16 cellular contexts compared by ENCODE assay signal in genomic region chr18:69980982-69981804, GRCh38. TPM values are rescaled to one million over a fixed set of nuclear protein-coding genes. Genes with fewer than 3 reads are reported as not detected.
A peak's percentile ranks its signal among the peaks of the same experiment; 100 is the strongest.
DNase-seq lines count a peak whose midpoint lies in the region; ATAC-seq, FAIRE-seq and TF ChIP-seq lines count a peak whose summit lies in the region.
"Had no signal": no experiment of that assay in that cellular context is flagged by ENCODE, and none has a peak within 500 bp of the region (broad histone marks: within the 10 kb centered on the region; RNA-seq: fewer than 3 reads in every experiment).

No MANE protein-coding gene starts in this region.

- no peak for TF ChIP-seq RAD21 in GM12878 (IDR thresholded peaks at IDR 0.05; ENCODE audit: insufficient read depth, low read depth, low read length)

- H3K27ac ChIP-seq in KOPT-K1 (ENCODE audit: low read depth, low read length, poor library complexity, severe bottlenecking) (peak overlapping the region; percentile 27), GM12878 (ENCODE audit: control insufficient read depth, insufficient read depth) (peak overlapping the region; percentile 72)
- H3K27ac ChIP-seq: C4-2B, lower lobe of right lung, neural progenitor cell had no signal

- intact Hi-C loops in GM12878 (cut with micrococcal nuclease; ENCODE audit: unreplicated experiment) = no loop called here

- ATAC-seq in GM18511 (IDR thresholded peaks at IDR 0.05; ENCODE audit: unreplicated experiment) = peak; percentile 30
- ATAC-seq in GM12878 = peak; percentile 54
- ATAC-seq in HG03280 (IDR thresholded peaks at IDR 0.05; ENCODE audit: unreplicated experiment) = no peak
- ATAC-seq in left lobe of liver = no peak
- ATAC-seq: lower lobe of right lung, right cardiac atrium had no signal

- POLR2A ChIA-PET in GM12878 (lab: Charles Lee) = interaction anchor here (1.2 kb wide), 1 partner anchor 20 kb away, joined by 3 read pairs; no protein-coding TSS in a partner anchor

- TSS peak; percentile 31 for BruUV-seq in GM12878 (replicated peaks; lab: Mats Ljungman, UMichigan)

- H3K4me1 ChIP-seq in GM12878 (ENCODE audit: control insufficient read depth, insufficient read depth, low read length) = peaks cover 38% of the 10 kb centered on the region
- H3K4me1 ChIP-seq: lower lobe of right lung had no signal

- no peak overlapping the region; the same call in 1 of the 2 replicates for H3K9ac ChIP-seq in GM12878 (ENCODE audit: control insufficient read depth, insufficient read depth, low read length)
- H3K9ac ChIP-seq: neural progenitor cell had no signal

- H3K79me2 ChIP-seq in GM12878 (ENCODE audit: control insufficient read depth, insufficient read depth, low read length) = no peaks in the 10 kb centered on the region

- in situ Hi-C loops in GM12878 (cut with MboI) = no loop called here

- no peak for TF ChIP-seq POLR2A in GM12878 (IDR thresholded peaks at IDR 0.05; ENCODE audit: low read depth, low read length)

- CTCF ChIA-PET in GM12878 (lab: Yijun Ruan, JAX) = interaction anchor here (0.8 to 1.7 kb wide), 2 partner anchors 19 to 63 kb away, joined by 3 to 4 read pairs; no protein-coding TSS in a partner anchor

- RAD21 ChIA-PET in GM12878 (lab: Charles Lee; ENCODE audit: unreplicated experiment) = interaction anchor here (0.6 to 1.5 kb wide), 6 partner anchors 20 to 307 kb away, joined by 3 to 4 read pairs (median 4); no protein-coding TSS in a partner anchor

- H3K27me3 ChIP-seq in GM12878 (replicated peaks in 1 of 2; ENCODE audit: control insufficient read depth in 2 of 2, insufficient read depth in 2 of 2, low read length in 1 of 2) = no peaks in the 10 kb centered on the region
- H3K27me3 ChIP-seq: neural progenitor cell had no signal

- 43% methylated on average over 3 of the region's 3 CpGs for WGBS in GM12878 (ENCODE audit: insufficient coverage, insufficient replicate concordance, low lambda C conversion rate, missing lambda C conversion rate)

- H3K9me3 ChIP-seq in KOPT-K1 (ENCODE audit: insufficient read depth, low read length, poor library complexity, severe bottlenecking) (peaks cover 16% of the 10 kb centered on the region), GM12878 (replicated peaks; ENCODE audit: control insufficient read depth, insufficient read depth, low read length) (peaks cover 9% of the 10 kb centered on the region; the same call in 2 of the 3 replicates)

- no peaks in the 10 kb centered on the region for H4K20me1 ChIP-seq in GM12878 (ENCODE audit: control insufficient read depth, insufficient read depth)

- H3K4me3 ChIP-seq in GM12865 (ENCODE audit: low read depth, low read length) = peak overlapping the region; percentile 9; the same call in 1 of the 2 replicates
- H3K4me3 ChIP-seq in GM12878 = no peak overlapping the region
- H3K4me3 ChIP-seq: lower lobe of right lung, neural progenitor cell had no signal

- SMC1A ChIA-PET in GM12878 (lab: Charles Lee; ENCODE audit: uncharacterized antibody, unreplicated experiment) = interaction anchor here (0.6 to 2.2 kb wide), 16 partner anchors 10 to 98 kb away, joined by 3 to 6 read pairs (median 3); no protein-coding TSS in a partner anchor

- H2AFZ ChIP-seq in GM12878 (ENCODE audit: control insufficient read depth, low read depth, low read length) = no peak overlapping the region
- H2AFZ ChIP-seq: neural progenitor cell had no signal

- 0 out of 4 replicates have a peak, but pooled peaks of 1 of the 2 experiments have one; percentile 8 for TF ChIP-seq EP300 in GM12878 (IDR thresholded peaks at IDR 0.05; ENCODE audit: borderline replicate concordance in 1 of 2, control insufficient read depth in 1 of 2, low read depth in 2 of 2, low read length in 2 of 2)

- peaks cover 6% of the 10 kb centered on the region for H3K36me3 ChIP-seq in KOPT-K1 (ENCODE audit: insufficient read depth, low read length)
- peaks cover 0 to 4% of the 10 kb centered on the region in 2 experiments; a peak in 2 of 4 replicates for H3K36me3 ChIP-seq in GM12878 (ENCODE audit: control insufficient read depth in 2 of 2, insufficient read depth in 2 of 2, low read length in 1 of 2)
- H3K36me3 ChIP-seq: lower lobe of right lung, neural progenitor cell had no signal

- no peak for FAIRE-seq in GM12878 (lab: Jason Lieb, UNC)
- FAIRE-seq: endometrium had no signal

- H3K4me2 ChIP-seq in GM12878 (ENCODE audit: control insufficient read depth, insufficient read depth) = peak overlapping the region; percentile 70
- H3K4me2 ChIP-seq: neural progenitor cell had no signal

- TF ChIP-seq CTCF in GM12865 (IDR thresholded peaks at IDR 0.05; ENCODE audit: insufficient read depth, low read depth, low read length, missing control alignments) = no peak
- TF ChIP-seq CTCF in GM12878 (IDR thresholded peaks at IDR 0.05 in 2 of 3, conservative IDR thresholded peaks at IDR 0.05 in 1 of 3; ENCODE audit: control insufficient read depth in 2 of 3, extremely low read depth in 1 of 3, insufficient read depth in 1 of 3, low read depth in 3 of 3, low read length in 3 of 3) = no peak

- DNase-seq in GM12865 (ENCODE audit: low read depth) (peak; percentile 25), GM12878 (ENCODE audit: low read depth, low spot score) (no peak), NCI-H82 (lab: John Stamatoyannopoulos, UW) (no peak), left lobe of liver (ENCODE audit: low spot score) (no peak)
- DNase-seq: central memory CD4-positive, alpha-beta T cell; foreskin fibroblast; lower lobe of right lung; NCI-H1105 treated with DMSO at 0.1 percent for 48 hours; right cardiac atrium; SW 1271 had no signal

TF ChIP-seq in GM12878, 131 proteins besides CTCF, POLR2A, EP300 and RAD21 (continues in another document):
- 0 out of 4 replicates have a peak, but pooled peaks have one; percentile 21 to 33 for TF ChIP-seq IKZF2 (IDR thresholded peaks at IDR 0.05)
- TF ChIP-seq RUNX3 (IDR thresholded peaks at IDR 0.05; ENCODE audit: low read length) = peak; percentile 74
- no peak for TF ChIP-seq TCF7 (IDR thresholded peaks at IDR 0.05; ENCODE audit: borderline replicate concordance)
- TF ChIP-seq BMI1 (IDR thresholded peaks at IDR 0.05; ENCODE audit: borderline replicate concordance) = no peak
- TF ChIP-seq ATF2 (IDR thresholded peaks at IDR 0.05; ENCODE audit: low read length) = 0 out of 2 replicates have a peak, but pooled peaks have one; percentile 46
- TF ChIP-seq IKZF1 (conservative IDR thresholded peaks at IDR 0.05) = no peak
- no peak for TF ChIP-seq NR2C2 (IDR thresholded peaks at IDR 0.05; ENCODE audit: borderline replicate concordance, control insufficient read depth, insufficient read length, low read depth)
- peak; percentile 62 for TF ChIP-seq NFIC (IDR thresholded peaks at IDR 0.05; ENCODE audit: low read depth, low read length)
- peak in 1 of 2 experiments; percentile 44; a peak in 1 of 4 replicates for TF ChIP-seq ETV6 (conservative IDR thresholded peaks at IDR 0.05 in 1 of 2, IDR thresholded peaks at IDR 0.05 in 1 of 2; ENCODE audit: borderline replicate concordance in 1 of 2, low read depth in 1 of 2)
- TF ChIP-seq JUNB (IDR thresholded peaks at IDR 0.05) = peak; percentile 48
- peak; percentile 70 for TF ChIP-seq EED (IDR thresholded peaks at IDR 0.05; ENCODE audit: low read depth)

RNA-seq across cellular contexts. Expression of gene CD226, which starts 33.5 kb away (rescaled TPM):
- total RNA-seq in GM12878 (2013; cell fraction: nucleolus; rRNA removed) = 158 and 176 TPM in 2 replicates
- total RNA-seq in GM12878 (2014; rRNA removed) (53.3 and 61.5 TPM in 2 replicates), GM12878 (2014; rRNA removed; fragmentation: Illumina TruSeq; extraction: Trizol) (63.9 and 68.8 TPM in 2 replicates), GM12878 (2021) (56.2 and 60.3 TPM in 2 replicates), left lobe of liver (1.5 TPM)
- 24.3 TPM for polyA plus RNA-seq in GM12878 (2011; ENCODE audit: low read depth)
- polyA plus RNA-seq in GM12878 (2011; rRNA removed) (67.2 and 84.8 TPM in 2 replicates), GM12878 (2014; fragmentation: Illumina TruSeq; extraction: Trizol) (56.6 and 62.8 TPM in 2 replicates), GM12878 (2014; fragmentation: Nextera tagmentation; extraction: Ambion mirVana) (10 to 100 TPM; 12.9 to 18.2 TPM), GM12878 (2014; rRNA removed) (38.5 and 41.3 TPM in 2 replicates), GM12878 (2016; fragmentation: Nextera tagmentation; extraction: Ambion mirVana) (10 to 100 TPM; 22.7 to 23.5 TPM)
- polyA plus RNA-seq in GM12878 (2011; cell fraction: cytosol; rRNA removed) = 28.2 and 43.4 TPM in 2 replicates
- polyA plus RNA-seq in GM12878 (2011; cell fraction: nucleus; rRNA removed) = 20.7 and 33.5 TPM in 2 replicates
- polyA plus RNA-seq in GM12878 (2012) = 40.8 and 67.0 TPM in 2 replicates
- 106 and 148 TPM in 2 replicates for polyA minus RNA-seq in GM12878 (2011; rRNA and poly(A)+ RNA removed)
- polyA minus RNA-seq in GM12878 (2011; cell fraction: cytosol; rRNA and poly(A)+ RNA removed) = 23.1 and 25.7 TPM in 2 replicates
- polyA minus RNA-seq in GM12878 (2011; cell fraction: nucleus; rRNA and poly(A)+ RNA removed) = 29.5 and 39.7 TPM in 2 replicates

Comparison
In these comparisons a context has a peak if more than half of its experiments do, and no peak if none do; other contexts are left out.
1. ATAC-seq: peak in GM18511 (single experiment) and GM12878 (single experiment); none in HG03280 (single experiment) and left lobe of liver (single experiment).
2. RNA of gene CD226, which starts 33.5 kb away (total RNA-seq): 53.3 to 176 TPM in GM12878; 1.5 TPM in left lobe of liver (single experiment); every median in the first group is over 10 times any median in the second.